1 cellular context compared by ENCODE assay signal in genomic region chr4:103718993-103719319, GRCh38.
TF ChIP-seq lines count a peak whose summit lies in the region.

No MANE protein-coding gene starts in this region.

TF ChIP-seq in H1, 55 proteins besides CTCF, POLR2A, EP300 and RAD21:
- TF ChIP-seq MAX (IDR thresholded peaks at IDR 0.05): no peak; the same call in 1 of the 2 replicates
- no peak for TF ChIP-seq TEAD4 (IDR thresholded peaks at IDR 0.05; ENCODE audit: low read depth, low read length)
- 0 out of 2 replicates have a peak, but pooled peaks have one; percentile 13 for TF ChIP-seq TAF1 (IDR thresholded peaks at IDR 0.05; ENCODE audit: low read depth, low read length)
TF ChIP-seq in H1: peak in this region for 1.
